In genomic region chr5:131142970-131143617, GRCh38 we compare ENCODE assay signal across 24 cellular contexts.
"Had no signal": no experiment of that assay in that cellular context is flagged by ENCODE, and none has a peak within 500 bp of the region (broad histone marks: within the 10 kb centered on the region; RNA-seq: fewer than 3 reads in every experiment).

No MANE protein-coding gene starts in this region.

- H3K9me3 ChIP-seq: esophagus squamous epithelium, gastrocnemius medialis, left ventricle myocardium inferior, stomach, suprapubic skin had no signal

- H3K36me3 Mint-ChIP-seq: activated naive CD8-positive, alpha-beta T cell; stimulated activated effector memory CD8-positive, alpha-beta T cell treated with anti-CD3 and anti-CD28 coated beads, Interleukin-12 subunit alpha, Interleukin-12 subunit beta, amount 100 ng/mL, for 72 hours had no signal

- H3K4me1 ChIP-seq: esophagus squamous epithelium, gastrocnemius medialis, left ventricle myocardium inferior, stomach, suprapubic skin, tibial nerve had no signal

- H3K36me3 ChIP-seq: esophagus squamous epithelium, gastrocnemius medialis, left ventricle myocardium inferior, stomach, suprapubic skin, tibial nerve had no signal

- H3K27ac ChIP-seq: dorsolateral prefrontal cortex, esophagus squamous epithelium, gastrocnemius medialis, left ventricle myocardium inferior, stomach, suprapubic skin, tibial nerve had no signal

- H3K9me3 Mint-ChIP-seq: central memory CD8-positive, alpha-beta T cell; stimulated activated effector memory CD8-positive, alpha-beta T cell treated with anti-CD3 and anti-CD28 coated beads, Interleukin-12 subunit alpha, Interleukin-12 subunit beta, amount 100 ng/mL, for 72 hours had no signal

- DNase-seq: activated CD8-positive, alpha-beta memory T cell treated with anti-CD3 and anti-CD28 coated beads for 24 hours; activated CD8-positive, alpha-beta memory T cell treated with anti-CD3 and anti-CD28 coated beads, Interleukin-2, amount 50 U/mL, for 4 hours; activated naive CD4-positive, alpha-beta T cell; activated T-cell treated with anti-CD3 and anti-CD28 coated beads, Interleukin-2, amount 50 U/mL, for 4 hours; dorsolateral prefrontal cortex; esophagus squamous epithelium; gastrocnemius medialis; hippocampal formation; kidney glomerular epithelial cell; left ventricle myocardium inferior; naive thymus-derived CD4-positive, alpha-beta T cell; posterior cingulate gyrus; small intestine; stimulated activated CD4-positive, alpha-beta T cell treated with anti-CD3 and anti-CD28 coated beads, Interleukin-2, amount 100 ng/mL, for 24 hours; stomach had no signal

- H3K4me1 Mint-ChIP-seq: central memory CD8-positive, alpha-beta T cell; neural crest cell; stimulated activated effector memory CD8-positive, alpha-beta T cell treated with anti-CD3 and anti-CD28 coated beads, Interleukin-12 subunit alpha, Interleukin-12 subunit beta, amount 100 ng/mL, for 72 hours had no signal

- H3K4me3 Mint-ChIP-seq: activated naive CD8-positive, alpha-beta T cell; activated T-cell treated with anti-CD3 and anti-CD28 coated beads, Interleukin-2, amount 50 U/mL, for 4 hours; central memory CD8-positive, alpha-beta T cell; naive thymus-derived CD4-positive, alpha-beta T cell; neural crest cell; stimulated activated effector memory CD8-positive, alpha-beta T cell treated with anti-CD3 and anti-CD28 coated beads, Interleukin-12 subunit alpha, Interleukin-12 subunit beta, amount 100 ng/mL, for 72 hours; WTC11 had no signal

- H3K27me3 ChIP-seq: dorsolateral prefrontal cortex, esophagus squamous epithelium, gastrocnemius medialis, stomach, suprapubic skin, tibial nerve had no signal

- H3K27ac Mint-ChIP-seq: activated naive CD8-positive, alpha-beta T cell; activated T-helper 2 cell treated with anti-CD3 and anti-CD28 coated beads, Interferon-gamma antibody, Interleukin-2, Interleukin-4, amounts not matched to agents 10 μg/mL and 5 μg/mL and 100 μg/mL, durations not matched to agents 14 hours and 24 hours and 36 hours; naive thymus-derived CD4-positive, alpha-beta T cell; stimulated activated effector memory CD8-positive, alpha-beta T cell treated with anti-CD3 and anti-CD28 coated beads, Interleukin-12 subunit alpha, Interleukin-12 subunit beta, amount 100 ng/mL, for 72 hours; WTC11 had no signal

- ATAC-seq: activated T-cell treated with anti-CD3 and anti-CD28 coated beads, Interleukin-2, amount 50 U/mL, for 4 hours; gastrocnemius medialis; naive thymus-derived CD4-positive, alpha-beta T cell; sciatic nerve; stimulated activated effector memory CD8-positive, alpha-beta T cell treated with anti-CD3 and anti-CD28 coated beads, Interleukin-12 subunit alpha, Interleukin-12 subunit beta, amount 100 ng/mL, for 72 hours; WTC11 had no signal

- H3K4me3 ChIP-seq: dorsolateral prefrontal cortex, esophagus squamous epithelium, gastrocnemius medialis, left ventricle myocardium inferior, stomach, suprapubic skin, tibial nerve had no signal

- H3K27me3 Mint-ChIP-seq: activated naive CD8-positive, alpha-beta T cell had no signal
